Comparison of ENCODE assay signal across 10 cellular contexts in the genomic region with DNA sequence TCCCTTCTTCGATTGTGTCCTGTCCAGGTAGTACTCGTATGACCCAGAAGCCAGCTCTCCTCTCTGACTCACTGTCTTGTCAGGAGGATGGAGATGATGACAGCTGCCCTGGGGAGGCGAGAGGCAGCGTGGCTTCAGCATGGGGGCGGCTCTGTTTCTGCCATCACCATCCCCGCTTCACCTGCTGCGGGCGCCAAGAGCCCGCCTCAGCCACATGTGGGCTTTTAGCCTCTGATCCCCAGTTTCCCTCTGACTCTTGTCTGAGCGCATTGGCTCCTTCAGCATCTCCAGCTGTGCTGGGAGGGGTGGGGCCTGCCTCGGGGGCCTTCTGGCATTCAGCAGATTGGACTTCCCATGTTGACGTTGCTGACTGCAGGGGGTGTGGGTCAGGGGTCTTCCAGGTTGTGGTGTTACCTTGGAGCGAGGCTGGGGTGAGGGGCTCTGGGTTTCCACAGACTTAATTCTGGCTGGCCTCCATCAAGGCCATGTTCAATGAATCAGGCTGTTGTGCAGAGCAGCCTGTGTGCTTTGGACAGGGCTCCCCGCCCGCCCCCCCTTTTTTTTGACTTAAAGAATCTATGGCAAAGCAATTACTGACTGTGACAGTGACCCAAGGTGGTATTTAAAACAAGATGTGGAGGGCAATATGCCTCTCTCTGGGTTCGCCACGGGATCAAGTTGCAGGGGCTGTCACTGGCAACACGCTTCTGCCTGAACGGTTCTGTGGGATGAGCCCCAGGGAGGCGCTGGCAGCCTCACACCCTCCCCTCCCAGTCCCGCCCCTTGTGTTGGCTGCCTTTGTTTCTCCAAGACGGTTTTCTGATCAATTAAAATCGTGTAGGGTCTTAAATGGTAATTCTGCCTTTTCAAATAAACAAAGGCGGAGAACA.
DNase-seq lines count a peak whose midpoint lies in the region; ATAC-seq, FAIRE-seq and TF ChIP-seq lines count a peak whose summit lies in the region.
"Had no signal": no experiment of that assay in that cellular context is flagged by ENCODE, and none has a peak within 500 bp of the region (broad histone marks: within the 10 kb centered on the region; RNA-seq: fewer than 3 reads in every experiment).

No MANE protein-coding gene starts in this region.

- H3K36me3 Mint-ChIP-seq in CD4-positive, alpha-beta T cell (ENCODE audit: low read depth) = no peaks in the 10 kb centered on the region

- ATAC-seq in CD4-positive, alpha-beta T cell (ENCODE audit: poor library complexity) = peak; percentile 36
- ATAC-seq in GM19467 (IDR thresholded peaks at IDR 0.05; ENCODE audit: unreplicated experiment) = no peak

- H3K27ac Mint-ChIP-seq in CD4-positive, alpha-beta T cell = no peak overlapping the region

- H3K4me1 Mint-ChIP-seq in CD4-positive, alpha-beta T cell (ENCODE audit: low read depth) = peaks cover 60% of the 10 kb centered on the region

- POLR2A ChIA-PET in CD4-positive, alpha-beta T cell (lab: Charles Lee) = no interaction called here

- WGBS in sigmoid colon, 2 donors = 78 to 81% methylated on average over 24 of the region's 24 CpGs

- H3K4me3 Mint-ChIP-seq in CD4-positive, alpha-beta T cell = no peak overlapping the region

- H3K27me3 ChIP-seq in CD4-positive, alpha-beta T cell (ENCODE audit: control insufficient read depth, insufficient read depth, low read length) = no peaks in the 10 kb centered on the region
- H3K27me3 ChIP-seq in ascending aorta = no peaks in the 10 kb centered on the region
- no peaks in the 10 kb centered on the region for H3K27me3 ChIP-seq in sigmoid colon

- peaks cover 8 to 22% of the 10 kb centered on the region in 2 donors for H3K4me1 ChIP-seq in ascending aorta
- peaks cover 0 to 42% (median 26%) of the 10 kb centered on the region in 4 donors for H3K4me1 ChIP-seq in sigmoid colon
- no peaks in the 10 kb centered on the region for H3K4me1 ChIP-seq in kidney (ENCODE audit: control insufficient read depth in 1 of 2, insufficient read depth in 1 of 2, low read depth in 1 of 2, low read length in 2 of 2)

- H3K36me3 ChIP-seq in ascending aorta (no peaks in the 10 kb centered on the region), sigmoid colon (no peaks in the 10 kb centered on the region), kidney (ENCODE audit: control insufficient read depth in 1 of 2, insufficient read depth in 2 of 2, low read length in 2 of 2) (no peaks in the 10 kb centered on the region)

- no peaks in the 10 kb centered on the region for H3K27me3 Mint-ChIP-seq in CD4-positive, alpha-beta T cell

- peak overlapping the region; percentile 48 for H3K4me3 ChIP-seq in Jurkat, Clone E6-1 (ENCODE audit: low read length)
- H3K4me3 ChIP-seq in ascending aorta (peak overlapping the region in 1 of 2 donors; percentile 34), sigmoid colon (peak overlapping the region in 2 of 4 donors; percentile 23 to 30), kidney (ENCODE audit: low read length in 2 of 2) (no peak overlapping the region)
- H3K4me3 ChIP-seq: lung had no signal

- intact Hi-C loops in CD4-positive, alpha-beta T cell (cut with DNase I, micrococcal nuclease) = no loop called here
- intact Hi-C loops in ascending aorta (cut with DNase I) = no loop called here
- intact Hi-C loops in sigmoid colon (cut with DNase I) = loop anchor here (5.0 kb wide), 1 partner anchor 225 kb away; no protein-coding TSS in a partner anchor
- intact Hi-C loops in kidney (cut with DNase I) = no loop called here

- no peak overlapping the region for H3K27ac ChIP-seq in CD4-positive, alpha-beta T cell (ENCODE audit: low read depth, low read length)
- H3K27ac ChIP-seq in ascending aorta = peak overlapping the region; percentile 59 to 64
- peak overlapping the region in 3 of 4 donors; percentile 10 to 74 (median 53) for H3K27ac ChIP-seq in sigmoid colon
- no peak overlapping the region for H3K27ac ChIP-seq in kidney (ENCODE audit: low read depth in 2 of 2, low read length in 2 of 2)
- H3K27ac ChIP-seq: epithelial cell of prostate had no signal

- H3K9me3 ChIP-seq in CD4-positive, alpha-beta T cell (ENCODE audit: control insufficient read depth, low read length) = no peaks in the 10 kb centered on the region
- no peaks in the 10 kb centered on the region for H3K9me3 ChIP-seq in ascending aorta
- H3K9me3 ChIP-seq in sigmoid colon = no peaks in the 10 kb centered on the region
- no peaks in the 10 kb centered on the region for H3K9me3 ChIP-seq in kidney (ENCODE audit: control insufficient read depth in 1 of 2, low read length in 2 of 2)

- no peak overlapping the region for H3K9ac ChIP-seq in kidney (ENCODE audit: low read length in 2 of 2)

- TF ChIP-seq POLR2A in sigmoid colon (IDR thresholded peaks at IDR 0.05) = no peak

- DNase-seq in CD4-positive, alpha-beta T cell = no peak
- DNase-seq in Jurkat, Clone E6-1 (ENCODE audit: low read depth, low spot score) = peak; percentile 90
- DNase-seq in ascending aorta (ENCODE audit: low spot score in 2 of 2) = peak in 1 of 2 donors; percentile 64
- no peak for DNase-seq in sigmoid colon
- DNase-seq in inferior parietal cortex (ENCODE audit: extremely low spot score) = no peak
- DNase-seq in kidney = no peak
- DNase-seq in DMS153 treated with DMSO at 0.1 percent for 48 hours (lab: John Stamatoyannopoulos, UW; ENCODE audit: unreplicated experiment) = no peak

- no peak for FAIRE-seq in kidney (lab: Jason Lieb, UNC)

- TF ChIP-seq EP300 in sigmoid colon (IDR thresholded peaks at IDR 0.05) = no peak

- H3K9me3 Mint-ChIP-seq in CD4-positive, alpha-beta T cell = no peaks in the 10 kb centered on the region

- CTCF ChIA-PET in CD4-positive, alpha-beta T cell (lab: Charles Lee) = no interaction called here

- no peak for TF ChIP-seq CTCF in CD4-positive, alpha-beta T cell (IDR thresholded peaks at IDR 0.05)
- no peak for TF ChIP-seq CTCF in ascending aorta (IDR thresholded peaks at IDR 0.05)
- no peak for TF ChIP-seq CTCF in sigmoid colon (IDR thresholded peaks at IDR 0.05)
- TF ChIP-seq CTCF in kidney (IDR thresholded peaks at IDR 0.05; ENCODE audit: borderline replicate concordance, extremely low read depth, insufficient read depth) = no peak

Comparison
In these comparisons a context has a peak if more than half of its experiments do, and no peak if none do; other contexts are left out.
1. H3K27ac ChIP-seq: peak in ascending aorta (2 of 2) and sigmoid colon (3 of 4); none in CD4-positive, alpha-beta T cell (single experiment) and kidney (0 of 2).